In the genomic region with DNA sequence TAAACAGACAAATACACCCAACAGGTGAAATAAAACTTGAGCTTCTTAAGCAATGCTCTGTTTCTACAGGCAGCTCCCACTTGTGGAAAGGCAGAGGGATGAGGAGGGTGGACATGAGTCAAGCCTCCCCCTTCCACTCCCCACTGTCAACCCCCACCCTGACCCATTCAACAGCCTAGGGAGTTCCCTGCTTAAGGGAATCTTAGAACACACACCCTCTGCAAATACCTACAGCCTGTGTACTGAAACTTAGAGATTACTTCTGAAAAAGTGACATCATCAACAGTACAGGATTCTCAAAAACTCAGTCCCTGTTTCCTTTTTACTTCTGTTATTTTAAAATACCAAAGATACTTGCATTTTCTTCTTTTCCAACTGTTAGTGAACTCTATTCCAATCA, we compare ENCODE assay signal across 7 cellular contexts.
A peak's percentile ranks its signal among the peaks of the same experiment; 100 is the strongest.
DNase-seq lines count a peak whose midpoint lies in the region; ATAC-seq and TF ChIP-seq lines count a peak whose summit lies in the region.

No MANE protein-coding gene starts in this region.

- ATAC-seq in GM19467 (IDR thresholded peaks at IDR 0.05; ENCODE audit: unreplicated experiment) = peak; percentile 57
- peak; percentile 63 for ATAC-seq in HG03378 (IDR thresholded peaks at IDR 0.05; ENCODE audit: unreplicated experiment)
- ATAC-seq in GM19328 (IDR thresholded peaks at IDR 0.05; ENCODE audit: unreplicated experiment) = no peak

- H3K27ac ChIP-seq in thyroid gland = peak overlapping the region; percentile 95 to 96 (median 96)
- H3K27ac ChIP-seq in prostate gland = peak overlapping the region in 1 of 2 donors; percentile 65

- TF ChIP-seq CTCF in choroid plexus epithelial cell (conservative IDR thresholded peaks at IDR 0.05; ENCODE audit: low read depth, low read length) = peak; percentile 16
- no peak for TF ChIP-seq CTCF in thyroid gland (IDR thresholded peaks at IDR 0.05)
- TF ChIP-seq CTCF in prostate gland (IDR thresholded peaks at IDR 0.05) = no peak

- DNase-seq in choroid plexus epithelial cell (ENCODE audit: low read depth) (peak; percentile 69), thyroid gland (peak; percentile 72 to 75), globus pallidus (ENCODE audit: low spot score) (no peak), prostate gland (ENCODE audit: low spot score) (no peak)

- H3K4me1 ChIP-seq in thyroid gland (peaks cover 70 to 89% of the 10 kb centered on the region in 2 donors), prostate gland (replicated peaks) (peaks cover 12% of the 10 kb centered on the region)

- H3K27me3 ChIP-seq in thyroid gland = no peaks in the 10 kb centered on the region
- H3K27me3 ChIP-seq in prostate gland (replicated peaks; ENCODE audit: insufficient read depth) = no peaks in the 10 kb centered on the region

- TF ChIP-seq POLR2A in thyroid gland (IDR thresholded peaks at IDR 0.05) (no peak), prostate gland (IDR thresholded peaks at IDR 0.05) (no peak)

- no peaks in the 10 kb centered on the region for H3K9me3 ChIP-seq in thyroid gland
- H3K9me3 ChIP-seq in prostate gland = no peaks in the 10 kb centered on the region

- intact Hi-C loops in thyroid gland (cut with DNase I) (no loop called here), prostate gland (cut with DNase I) (no loop called here)

- H3K4me3 ChIP-seq in choroid plexus epithelial cell (ENCODE audit: low read depth, low read length) (no peak overlapping the region), thyroid gland (replicated peaks in 1 of 3) (no peak overlapping the region), prostate gland (no peak overlapping the region)

- H3K36me3 ChIP-seq in thyroid gland = no peaks in the 10 kb centered on the region
- no peaks in the 10 kb centered on the region for H3K36me3 ChIP-seq in prostate gland

Comparison
In these comparisons a context has a peak if more than half of its experiments do, and no peak if none do; other contexts are left out.
1. DNase-seq: peak in choroid plexus epithelial cell (single experiment) and thyroid gland (2 of 2); none in globus pallidus (single experiment) and prostate gland (single experiment).